Comparison of ENCODE assay signal across 8 cellular contexts in the genomic region with DNA sequence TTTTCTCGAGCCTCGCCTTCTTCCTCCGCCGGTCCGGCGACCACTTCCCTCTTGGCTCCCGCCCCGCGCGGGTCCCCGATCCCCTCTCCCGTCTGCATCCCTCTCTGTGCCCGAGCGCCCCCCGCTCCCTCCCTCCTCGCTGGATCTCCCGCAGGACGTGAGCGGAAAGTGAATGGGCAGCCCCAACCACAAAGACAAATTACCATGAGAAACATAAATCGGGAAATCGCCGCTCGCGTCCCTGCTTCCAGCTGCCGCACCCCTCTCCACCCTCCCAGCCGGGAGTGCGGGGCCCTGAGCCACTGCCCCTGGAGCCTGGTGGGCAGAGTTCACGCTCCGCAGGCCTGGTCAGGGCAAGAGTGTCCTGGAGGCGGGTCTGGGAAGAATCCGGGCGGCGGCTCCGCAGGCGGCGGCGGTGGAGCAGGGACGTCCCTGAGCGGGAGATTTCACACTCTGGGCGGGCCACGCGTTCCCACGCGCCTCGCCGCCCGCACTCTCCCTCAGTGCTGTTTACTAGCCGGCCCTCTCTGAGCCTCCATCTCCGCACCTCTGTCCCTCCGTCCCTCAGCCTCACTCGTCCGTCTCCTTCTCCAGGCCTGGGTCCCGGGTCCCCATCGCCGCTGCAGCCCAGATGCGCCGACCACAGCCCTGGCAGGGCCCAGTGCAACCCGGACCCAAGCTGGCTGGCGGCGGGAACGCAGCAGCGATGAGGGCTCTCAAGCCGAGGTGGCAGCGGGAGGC. TPM values are rescaled to one million over a fixed set of nuclear protein-coding genes. Genes with fewer than 3 reads are reported as not detected.
DNase-seq lines count a peak whose midpoint lies in the region; ATAC-seq and TF ChIP-seq lines count a peak whose summit lies in the region.

No MANE protein-coding gene starts in this region.

- no peaks in the 10 kb centered on the region for H3K36me3 ChIP-seq in MG63
- no peaks in the 10 kb centered on the region for H3K36me3 ChIP-seq in breast epithelium
- H3K36me3 ChIP-seq in left lung, result no peaks in the 10 kb centered on the region
- no peaks in the 10 kb centered on the region for H3K36me3 ChIP-seq in subcutaneous abdominal adipose tissue (ENCODE audit: control insufficient read depth in 5 of 5, insufficient read depth in 5 of 5, low read length in 5 of 5)

- H3K4me1 ChIP-seq in breast epithelium, result peaks cover 8% of the 10 kb centered on the region in 2 donors
- peaks cover 14 to 26% of the 10 kb centered on the region in 2 donors for H3K4me1 ChIP-seq in left lung
- peaks cover 0 to 27% (median 25%) of the 10 kb centered on the region in 5 donors for H3K4me1 ChIP-seq in subcutaneous abdominal adipose tissue (ENCODE audit: control insufficient read depth in 5 of 5, insufficient read depth in 5 of 5, low read length in 5 of 5)

- ATAC-seq in left lung (peak; percentile 51), HG03571 (IDR thresholded peaks at IDR 0.05; ENCODE audit: unreplicated experiment) (no peak)

- intact Hi-C loops in breast epithelium (cut with DNase I; ENCODE audit: low total_unique reads), result no loop called here
- intact Hi-C loops in left lung (cut with DNase I), result loop anchor here in 1 of 2 donors (10.0 kb wide), 1 partner anchor 82 kb away; no protein-coding TSS in a partner anchor

- peaks cover 81% of the 10 kb centered on the region for H3K27me3 ChIP-seq in MG63
- peaks cover 3 to 41% of the 10 kb centered on the region in 2 donors for H3K27me3 ChIP-seq in breast epithelium
- peaks cover 33 to 83% of the 10 kb centered on the region in 2 donors for H3K27me3 ChIP-seq in left lung
- H3K27me3 ChIP-seq in subcutaneous abdominal adipose tissue (ENCODE audit: control insufficient read depth in 5 of 5, insufficient read depth in 4 of 5, low read length in 5 of 5), result peaks cover 12 to 53% (median 30%) of the 10 kb centered on the region in 5 donors

- TF ChIP-seq POLR2A in breast epithelium (IDR thresholded peaks at IDR 0.05), result no peak

- no peak overlapping the region for H3K27ac ChIP-seq in breast epithelium
- no peak overlapping the region for H3K27ac ChIP-seq in left lung
- H3K27ac ChIP-seq in subcutaneous abdominal adipose tissue (ENCODE audit: low read depth, low read length), result no peak overlapping the region

- TF ChIP-seq CTCF in breast epithelium (IDR thresholded peaks at IDR 0.05) (no peak), left lung (IDR thresholded peaks at IDR 0.05) (no peak)

- peak overlapping the region in 1 of 5 donors; percentile 37 for H3K9ac ChIP-seq in subcutaneous abdominal adipose tissue (ENCODE audit: low read length in 5 of 5)

- peak overlapping the region; percentile 18 for H3K4me3 ChIP-seq in MG63
- peak overlapping the region; percentile 46 to 76 (median 55) for H3K4me3 ChIP-seq in breast epithelium
- H3K4me3 ChIP-seq in left lung, result peak overlapping the region; percentile 33 to 45
- H3K4me3 ChIP-seq in subcutaneous abdominal adipose tissue (ENCODE audit: low read depth in 1 of 5, low read length in 5 of 5), result peak overlapping the region in 4 of 5 donors; percentile 54 to 68 (median 64)

- peak; percentile 21 for DNase-seq in COLO668 (lab: John Stamatoyannopoulos, UW; ENCODE audit: unreplicated experiment)
- DNase-seq in MG63, result no peak
- DNase-seq in breast epithelium (ENCODE audit: low spot score in 2 of 2), result no peak
- peak in 1 of 2 donors; percentile 84 for DNase-seq in left lung
- DNase-seq in SKM-1 (lab: John Stamatoyannopoulos, UW; ENCODE audit: unreplicated experiment), result no peak
- no peak for DNase-seq in DMS153 (lab: John Stamatoyannopoulos, UW)

- peaks cover 7% of the 10 kb centered on the region; the same call in 1 of the 2 replicates for H3K9me3 ChIP-seq in MG63
- no peaks in the 10 kb centered on the region for H3K9me3 ChIP-seq in breast epithelium
- no peaks in the 10 kb centered on the region for H3K9me3 ChIP-seq in left lung
- H3K9me3 ChIP-seq in subcutaneous abdominal adipose tissue (ENCODE audit: control insufficient read depth in 5 of 5, low read length in 5 of 5), result no peaks in the 10 kb centered on the region

RNA-seq across cellular contexts. Expression of gene SEMA5B, which starts 0.8 kb away (rescaled TPM):
- not detected in 2 replicates for total RNA-seq in MG63 (2014; rRNA removed; shearing (Covaris generic); ENCODE audit: low replicate concordance)
- total RNA-seq in breast epithelium (under 1 TPM; 0.15 to 0.33 (median 0.32) TPM), left lung (under 1 TPM; 0.61 to 0.89 TPM)

RNA-seq across cellular contexts. Expression of gene PDIA5, which starts 40.1 kb away (rescaled TPM):
- 24.3 and 40.4 TPM in 2 replicates for total RNA-seq in MG63 (2014; rRNA removed; shearing (Covaris generic); ENCODE audit: low replicate concordance)
- total RNA-seq in breast epithelium, result 10 to 100 TPM; 10.7 to 26.5 (median 11.0) TPM
- total RNA-seq in left lung, result 10 to 100 TPM; 30.3 to 44.8 TPM
